1 cellular context compared by ENCODE assay signal in the genomic region with DNA sequence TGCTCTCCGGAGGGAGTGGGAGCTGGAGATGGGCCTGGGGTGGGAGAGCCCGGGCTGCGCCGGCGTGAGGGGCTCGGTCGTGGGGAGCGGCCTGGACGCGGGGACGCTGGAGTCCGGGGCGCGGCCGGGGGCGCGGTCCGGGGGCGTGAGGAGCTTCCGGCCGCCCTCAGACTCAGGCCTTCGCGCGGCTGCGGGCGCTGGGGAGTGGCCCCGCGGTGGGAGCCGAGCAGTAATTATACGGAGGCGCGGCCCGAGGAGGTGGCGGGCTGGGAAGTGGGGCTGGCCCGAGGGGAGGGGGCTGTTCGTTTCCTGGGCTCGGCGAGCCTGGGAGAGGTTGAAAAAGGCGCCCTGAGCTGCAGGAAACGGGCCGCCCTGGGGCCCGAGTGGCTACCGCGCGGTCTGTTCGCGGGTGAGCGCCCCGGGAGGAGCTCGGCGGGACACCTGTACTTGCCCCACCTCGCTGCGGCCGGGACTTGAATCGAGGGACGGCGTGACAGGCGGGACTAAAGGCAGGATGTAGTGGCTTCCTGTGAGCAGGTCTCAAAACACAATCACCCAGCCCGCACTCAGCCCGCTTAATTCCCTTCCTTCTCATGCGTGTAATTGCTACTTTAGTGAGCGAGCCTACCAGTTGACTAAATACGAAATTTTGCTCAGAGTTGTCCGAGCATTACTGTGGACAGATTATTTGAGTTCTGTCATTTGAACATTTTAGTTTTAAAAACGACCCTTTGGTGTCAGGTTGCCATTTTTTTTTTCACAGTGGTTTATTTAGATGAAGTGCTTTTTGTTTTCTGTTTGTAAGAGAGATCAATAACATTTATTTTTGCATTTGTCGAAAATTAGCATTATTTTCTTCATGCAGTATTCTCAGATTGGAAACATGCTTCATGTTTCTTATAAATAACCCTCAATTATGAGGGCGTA.
TF ChIP-seq lines count a peak whose summit lies in the region.

No MANE protein-coding gene starts in this region.

TF ChIP-seq in HepG2, 621 proteins besides CTCF, POLR2A, EP300 and RAD21 (continued from another document and continues in another):
- TF ChIP-seq, protein P1, sequence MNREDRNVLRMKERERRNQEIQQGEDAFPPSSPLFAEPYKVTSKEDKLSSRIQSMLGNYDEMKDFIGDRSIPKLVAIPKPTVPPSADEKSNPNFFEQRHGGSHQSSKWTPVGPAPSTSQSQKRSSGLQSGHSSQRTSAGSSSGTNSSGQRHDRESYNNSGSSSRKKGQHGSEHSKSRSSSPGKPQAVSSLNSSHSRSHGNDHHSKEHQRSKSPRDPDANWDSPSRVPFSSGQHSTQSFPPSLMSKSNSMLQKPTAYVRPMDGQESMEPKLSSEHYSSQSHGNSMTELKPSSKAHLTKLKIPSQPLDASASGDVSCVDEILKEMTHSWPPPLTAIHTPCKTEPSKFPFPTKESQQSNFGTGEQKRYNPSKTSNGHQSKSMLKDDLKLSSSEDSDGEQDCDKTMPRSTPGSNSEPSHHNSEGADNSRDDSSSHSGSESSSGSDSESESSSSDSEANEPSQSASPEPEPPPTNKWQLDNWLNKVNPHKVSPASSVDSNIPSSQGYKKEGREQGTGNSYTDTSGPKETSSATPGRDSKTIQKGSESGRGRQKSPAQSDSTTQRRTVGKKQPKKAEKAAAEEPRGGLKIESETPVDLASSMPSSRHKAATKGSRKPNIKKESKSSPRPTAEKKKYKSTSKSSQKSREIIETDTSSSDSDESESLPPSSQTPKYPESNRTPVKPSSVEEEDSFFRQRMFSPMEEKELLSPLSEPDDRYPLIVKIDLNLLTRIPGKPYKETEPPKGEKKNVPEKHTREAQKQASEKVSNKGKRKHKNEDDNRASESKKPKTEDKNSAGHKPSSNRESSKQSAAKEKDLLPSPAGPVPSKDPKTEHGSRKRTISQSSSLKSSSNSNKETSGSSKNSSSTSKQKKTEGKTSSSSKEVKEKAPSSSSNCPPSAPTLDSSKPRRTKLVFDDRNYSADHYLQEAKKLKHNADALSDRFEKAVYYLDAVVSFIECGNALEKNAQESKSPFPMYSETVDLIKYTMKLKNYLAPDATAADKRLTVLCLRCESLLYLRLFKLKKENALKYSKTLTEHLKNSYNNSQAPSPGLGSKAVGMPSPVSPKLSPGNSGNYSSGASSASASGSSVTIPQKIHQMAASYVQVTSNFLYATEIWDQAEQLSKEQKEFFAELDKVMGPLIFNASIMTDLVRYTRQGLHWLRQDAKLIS (CRISPR knock-in tag; IDR thresholded peaks at IDR 0.05): no peak
- TF ChIP-seq SUZ12 (IDR thresholded peaks at IDR 0.05; ENCODE audit: low read depth, low read length): no peak
- no peak for TF ChIP-seq REST (IDR thresholded peaks at IDR 0.05; ENCODE audit: borderline replicate concordance in 1 of 2, low read depth in 1 of 2, low read length in 2 of 2)
- TF ChIP-seq EEA1 (CRISPR knock-in tag; IDR thresholded peaks at IDR 0.05; ENCODE audit: borderline replicate concordance): peak; percentile 87; the same call in 1 of the 2 replicates
- no peak for TF ChIP-seq ZNF335 (CRISPR knock-in tag; IDR thresholded peaks at IDR 0.05)
- no peak for TF ChIP-seq ZNF569 (CRISPR knock-in tag; IDR thresholded peaks at IDR 0.05; ENCODE audit: borderline replicate concordance)
- no peak; the same call in none of the 2 replicates for TF ChIP-seq HDAC1 (CRISPR knock-in tag; IDR thresholded peaks at IDR 0.05)
- TF ChIP-seq RFXAP (CRISPR knock-in tag; IDR thresholded peaks at IDR 0.05; ENCODE audit: borderline replicate concordance): 0 out of 2 replicates have a peak, but pooled peaks have one; percentile 54
- TF ChIP-seq ZGPAT (CRISPR knock-in tag; IDR thresholded peaks at IDR 0.05): peak; percentile 64; the same call in 1 of the 2 replicates
- TF ChIP-seq ZBTB8A (CRISPR knock-in tag; IDR thresholded peaks at IDR 0.05; ENCODE audit: borderline replicate concordance, low read depth): no peak
- no peak for TF ChIP-seq ZNF253 (CRISPR knock-in tag; IDR thresholded peaks at IDR 0.05; ENCODE audit: borderline replicate concordance)
- TF ChIP-seq ZNF747 (CRISPR knock-in tag; IDR thresholded peaks at IDR 0.05; ENCODE audit: borderline replicate concordance): peak; percentile 54; the same call in 1 of the 2 replicates
- TF ChIP-seq, protein P2, sequence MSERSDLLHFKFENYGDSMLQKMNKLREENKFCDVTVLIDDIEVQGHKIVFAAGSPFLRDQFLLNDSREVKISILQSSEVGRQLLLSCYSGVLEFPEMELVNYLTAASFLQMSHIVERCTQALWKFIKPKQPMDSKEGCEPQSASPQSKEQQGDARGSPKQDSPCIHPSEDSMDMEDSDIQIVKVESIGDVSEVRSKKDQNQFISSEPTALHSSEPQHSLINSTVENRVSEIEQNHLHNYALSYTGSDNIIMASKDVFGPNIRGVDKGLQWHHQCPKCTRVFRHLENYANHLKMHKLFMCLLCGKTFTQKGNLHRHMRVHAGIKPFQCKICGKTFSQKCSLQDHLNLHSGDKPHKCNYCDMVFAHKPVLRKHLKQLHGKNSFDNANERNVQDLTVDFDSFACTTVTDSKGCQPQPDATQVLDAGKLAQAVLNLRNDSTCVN (CRISPR knock-in tag; IDR thresholded peaks at IDR 0.05; ENCODE audit: borderline replicate concordance): no peak
- TF ChIP-seq, protein P3, sequence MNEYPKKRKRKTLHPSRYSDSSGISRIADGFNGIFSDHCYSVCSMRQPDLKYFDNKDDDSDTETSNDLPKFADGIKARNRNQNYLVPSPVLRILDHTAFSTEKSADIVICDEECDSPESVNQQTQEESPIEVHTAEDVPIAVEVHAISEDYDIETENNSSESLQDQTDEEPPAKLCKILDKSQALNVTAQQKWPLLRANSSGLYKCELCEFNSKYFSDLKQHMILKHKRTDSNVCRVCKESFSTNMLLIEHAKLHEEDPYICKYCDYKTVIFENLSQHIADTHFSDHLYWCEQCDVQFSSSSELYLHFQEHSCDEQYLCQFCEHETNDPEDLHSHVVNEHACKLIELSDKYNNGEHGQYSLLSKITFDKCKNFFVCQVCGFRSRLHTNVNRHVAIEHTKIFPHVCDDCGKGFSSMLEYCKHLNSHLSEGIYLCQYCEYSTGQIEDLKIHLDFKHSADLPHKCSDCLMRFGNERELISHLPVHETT (CRISPR knock-in tag; conservative IDR thresholded peaks at IDR 0.05): peak; percentile 55; the same call in 1 of the 2 replicates
- TF ChIP-seq ZFAT (CRISPR knock-in tag; conservative IDR thresholded peaks at IDR 0.05): no peak
- no peak for TF ChIP-seq FOXA3 (CRISPR knock-in tag; IDR thresholded peaks at IDR 0.05)
- no peak for TF ChIP-seq FOXO1 (CRISPR knock-in tag; IDR thresholded peaks at IDR 0.05)
- TF ChIP-seq ZNF772 (CRISPR knock-in tag; IDR thresholded peaks at IDR 0.05): peak; percentile 61
- TF ChIP-seq THYN1 (CRISPR knock-in tag; IDR thresholded peaks at IDR 0.05; ENCODE audit: borderline replicate concordance, low read depth): no peak
- TF ChIP-seq BCL6 (CRISPR knock-in tag; IDR thresholded peaks at IDR 0.05): no peak
- no peak for TF ChIP-seq GRHL1 (CRISPR knock-in tag; conservative IDR thresholded peaks at IDR 0.05)
- TF ChIP-seq NBN (conservative IDR thresholded peaks at IDR 0.05): no peak
- no peak for TF ChIP-seq ZNF598 (CRISPR knock-in tag; IDR thresholded peaks at IDR 0.05; ENCODE audit: borderline replicate concordance)
- no peak for TF ChIP-seq ZNF615 (CRISPR knock-in tag; IDR thresholded peaks at IDR 0.05; ENCODE audit: borderline replicate concordance)
- TF ChIP-seq MTERF4 (CRISPR knock-in tag; IDR thresholded peaks at IDR 0.05): peak; percentile 76
- TF ChIP-seq RCOR2 (CRISPR knock-in tag; IDR thresholded peaks at IDR 0.05): peak; percentile 35; the same call in 1 of the 2 replicates
- TF ChIP-seq, protein P4, sequence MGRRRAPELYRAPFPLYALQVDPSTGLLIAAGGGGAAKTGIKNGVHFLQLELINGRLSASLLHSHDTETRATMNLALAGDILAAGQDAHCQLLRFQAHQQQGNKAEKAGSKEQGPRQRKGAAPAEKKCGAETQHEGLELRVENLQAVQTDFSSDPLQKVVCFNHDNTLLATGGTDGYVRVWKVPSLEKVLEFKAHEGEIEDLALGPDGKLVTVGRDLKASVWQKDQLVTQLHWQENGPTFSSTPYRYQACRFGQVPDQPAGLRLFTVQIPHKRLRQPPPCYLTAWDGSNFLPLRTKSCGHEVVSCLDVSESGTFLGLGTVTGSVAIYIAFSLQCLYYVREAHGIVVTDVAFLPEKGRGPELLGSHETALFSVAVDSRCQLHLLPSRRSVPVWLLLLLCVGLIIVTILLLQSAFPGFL (CRISPR knock-in tag; IDR thresholded peaks at IDR 0.05): no peak
- no peak for TF ChIP-seq KDM4B (CRISPR knock-in tag; IDR thresholded peaks at IDR 0.05)
- TF ChIP-seq STAG1 (CRISPR knock-in tag; IDR thresholded peaks at IDR 0.05): no peak
- peak; percentile 71 for TF ChIP-seq TBX2 (CRISPR knock-in tag; IDR thresholded peaks at IDR 0.05; ENCODE audit: borderline replicate concordance)
- TF ChIP-seq ZMYM2 (CRISPR knock-in tag; IDR thresholded peaks at IDR 0.05): no peak
- TF ChIP-seq KLF9 (CRISPR knock-in tag; IDR thresholded peaks at IDR 0.05; ENCODE audit: low read depth): no peak
- TF ChIP-seq FOSL1 (CRISPR knock-in tag; IDR thresholded peaks at IDR 0.05; ENCODE audit: borderline replicate concordance): no peak
